ENCODE assay signal across 8 cellular contexts in genomic region chr20:56411759-56412472, GRCh38. TPM values are rescaled to one million over a fixed set of nuclear protein-coding genes. Genes with fewer than 3 reads are reported as not detected.
DNase-seq lines count a peak whose midpoint lies in the region; ATAC-seq and TF ChIP-seq lines count a peak whose summit lies in the region.

Gene CASS4, plus strand, starts transcription at chr20:56412260. Its CDS starts 199 bp downstream, at chr20:56412459.

- DNase-seq in CMK (ENCODE audit: low read depth), result peak; percentile 82
- DNase-seq in ovary, result peak in 2 of 5 donors; percentile 46 to 70
- DNase-seq in NCI-H526 (lab: John Stamatoyannopoulos, UW), result no peak
- no peak for DNase-seq in NCI-H1930 (lab: John Stamatoyannopoulos, UW)

- 9 to 18% (median 9%) methylated on average over 10 of the region's 10 CpGs for WGBS in ovary, 3 donors

- H3K4me3 ChIP-seq in ovary, result no peak within 1 kb of the TSS

- TF ChIP-seq POLR2A in ovary (IDR thresholded peaks at IDR 0.05), result no peak

- no peaks in the 10 kb centered on the region for H3K36me3 ChIP-seq in ovary

- H3K27ac ChIP-seq in ovary, result peak within 1 kb of the TSS; percentile 44 to 71

- ATAC-seq in GM21825 (IDR thresholded peaks at IDR 0.05; ENCODE audit: unreplicated experiment), result peak; percentile 71
- peak; percentile 28 for ATAC-seq in esophagus mucosa
- no peak for ATAC-seq in HG03521 (IDR thresholded peaks at IDR 0.05; ENCODE audit: unreplicated experiment)

- TF ChIP-seq CTCF in ovary (IDR thresholded peaks at IDR 0.05), result no peak

- intact Hi-C loops in T-helper 1 cell treated with Interleukin-12 subunit alpha and Interleukin-12 subunit beta and Interleukin-4 antibody, amounts not matched to agents 30 ng/mL and 1 ng/mL, for 36 hours (cut with micrococcal nuclease), result loop anchor here (1.0 kb wide), 3 partner anchors 12 to 56 kb away; partner anchors contain the start of genes AURKA, CSTF1 and RTF2
- intact Hi-C loops in ovary (cut with DNase I), result no loop called here

- H3K27me3 ChIP-seq in ovary, result no peaks in the 10 kb centered on the region

- no peak for TF ChIP-seq EP300 in ovary (IDR thresholded peaks at IDR 0.05)

- H3K4me1 ChIP-seq in ovary (ENCODE audit: insufficient read depth), result peaks cover 20% of the 10 kb centered on the region

- no peaks in the 10 kb centered on the region for H3K9me3 ChIP-seq in ovary

RNA-seq across cellular contexts. Expression of gene CASS4, which starts in this region (rescaled TPM):
- 10.2 and 11.5 TPM in 2 replicates for total RNA-seq in T-helper 1 cell treated with Interleukin-12 subunit alpha and Interleukin-12 subunit beta and Interleukin-4 antibody, amounts not matched to agents 30 ng/mL and 1 ng/mL, for 36 hours
- total RNA-seq in esophagus mucosa, result 0.28 TPM
- 1 to 10 TPM; 1.0 to 6.9 (median 2.5) TPM for total RNA-seq in ovary
- polyA plus RNA-seq in ovary, result 1 to 10 TPM; 1.2 to 3.1 TPM

Comparison
In these comparisons a context has a peak if more than half of its experiments do, and no peak if none do; other contexts are left out.
1. Peak in ATAC-seq in esophagus mucosa; RNA of the gene not detected or under 1 TPM.